Comparison of ENCODE assay signal across 24 cellular contexts in the genomic region with DNA sequence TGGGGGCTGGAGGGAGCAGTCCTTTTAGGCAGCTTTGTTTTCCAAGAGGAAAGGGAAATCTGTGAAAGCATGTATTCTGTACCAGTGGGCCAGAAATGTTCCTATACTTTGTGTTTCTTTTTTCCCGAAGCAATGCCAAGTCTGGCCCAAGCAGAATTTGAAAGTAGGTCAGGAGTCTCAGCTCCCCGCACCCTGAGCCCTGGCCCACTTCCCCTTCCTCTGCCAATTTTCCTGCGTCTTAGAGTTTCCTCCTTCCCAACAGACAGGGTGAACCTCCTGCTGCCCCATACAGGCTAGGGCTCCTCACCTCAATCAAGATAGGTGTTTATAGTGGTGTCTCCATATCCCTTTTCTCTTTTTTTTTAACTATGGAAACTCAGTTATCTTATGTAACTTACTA.
A peak's percentile ranks its signal among the peaks of the same experiment; 100 is the strongest.
DNase-seq lines count a peak whose midpoint lies in the region; ATAC-seq and TF ChIP-seq lines count a peak whose summit lies in the region.
"Had no signal": no experiment of that assay in that cellular context is flagged by ENCODE, and none has a peak within 500 bp of the region (broad histone marks: within the 10 kb centered on the region; RNA-seq: fewer than 3 reads in every experiment).

No MANE protein-coding gene starts in this region.

- CTCF ChIA-PET in Calu3 (lab: Charles Lee): no interaction called here

- peaks cover 17% of the 10 kb centered on the region for H3K4me1 Mint-ChIP-seq in Calu3 (ENCODE audit: low read depth, unreplicated experiment)
- H3K4me1 Mint-ChIP-seq in endothelial cell (ENCODE audit: unreplicated experiment): peaks cover 16% of the 10 kb centered on the region
- peaks cover 24 to 48% of the 10 kb centered on the region in 2 donors for H3K4me1 Mint-ChIP-seq in stimulated activated naive B cell treated with anti-CD40 and anti-IgM and Interleukin-4, amounts not matched to agents 10 μg/mL and 1 μg/mL and 100 μg/mL, for 72 hours
- H3K4me1 Mint-ChIP-seq: CD14-positive monocyte had no signal

- no peaks in the 10 kb centered on the region for H3K27me3 Mint-ChIP-seq in Calu3 (ENCODE audit: unreplicated experiment)
- H3K27me3 Mint-ChIP-seq in endothelial cell (ENCODE audit: unreplicated experiment): peaks cover 7% of the 10 kb centered on the region
- H3K27me3 Mint-ChIP-seq in stimulated activated naive B cell treated with anti-CD40 and anti-IgM and Interleukin-4, amounts not matched to agents 10 μg/mL and 1 μg/mL and 100 μg/mL, for 72 hours: no peaks in the 10 kb centered on the region

- H3K27ac Mint-ChIP-seq in Calu3 (ENCODE audit: unreplicated experiment) (peak overlapping the region; percentile 23), endothelial cell (ENCODE audit: unreplicated experiment) (peak overlapping the region; percentile 28)
- H3K27ac Mint-ChIP-seq in stimulated activated naive B cell treated with anti-CD40 and anti-IgM and Interleukin-4, amounts not matched to agents 10 μg/mL and 1 μg/mL and 100 μg/mL, for 72 hours: peak overlapping the region; percentile 7
- H3K27ac Mint-ChIP-seq: CD14-positive monocyte had no signal

- no peak overlapping the region for H3K9ac ChIP-seq in BLaER1

- peak overlapping the region; percentile 38 for H3K4me2 ChIP-seq in BLaER1
- H3K4me2 ChIP-seq: A549 had no signal

- peaks cover 40% of the 10 kb centered on the region for H3K36me3 ChIP-seq in BLaER1

- no peaks in the 10 kb centered on the region for H3K9me3 ChIP-seq in BLaER1
- H3K9me3 ChIP-seq: A549, MG63, SJCRH30 had no signal

- no TSS peak for BruUV-seq in Calu3 (replicated peaks; lab: Mats Ljungman, UMichigan)

- H3K4me3 ChIP-seq in BLaER1: no peak overlapping the region
- H3K4me3 ChIP-seq: A549, MG63, SJCRH30 had no signal

- H3K36me3 Mint-ChIP-seq in Calu3 (ENCODE audit: insufficient read depth, unreplicated experiment) (peaks cover 77% of the 10 kb centered on the region), endothelial cell (ENCODE audit: low read depth, unreplicated experiment) (peaks cover 11% of the 10 kb centered on the region)
- no peaks in the 10 kb centered on the region for H3K36me3 Mint-ChIP-seq in stimulated activated naive B cell treated with anti-CD40 and anti-IgM and Interleukin-4, amounts not matched to agents 10 μg/mL and 1 μg/mL and 100 μg/mL, for 72 hours

- no peaks in the 10 kb centered on the region for H3K27me3 ChIP-seq in BLaER1
- H3K27me3 ChIP-seq: MG63, SJCRH30 had no signal

- intact Hi-C loops in Calu3 (cut with micrococcal nuclease; ENCODE audit: unreplicated experiment): no loop called here

- DNase-seq in Calu3: no peak
- no peak for DNase-seq in endothelial cell (ENCODE audit: low spot score)
- no peak for DNase-seq in stimulated activated naive B cell treated with anti-CD40 and anti-IgM and Interleukin-4, amounts not matched to agents 10 μg/mL and 1 μg/mL and 100 μg/mL, for 72 hours
- DNase-seq in activated T-cell treated with anti-CD3 and anti-CD28 coated beads, Interleukin-2, amount 50 U/mL, for 1 hour: no peak
- DNase-seq in midbrain (lab: John Stamatoyannopoulos, UW): no peak
- DNase-seq: AML-193; DMS153; DND-41; H7; KG1; MG63; NCI-H1105 treated with DMSO at 0.1 percent for 48 hours; NCI-H146; NCI-H2029; NCI-H446; NCI-H524 treated with DMSO at 0.1 percent for 48 hours; NK-92 treated with Interleukin-12 subunit alpha and Interleukin-12 subunit beta, amount 100 ng/mL, for 24 hours; PC-3; SJCRH30 had no signal

- TF ChIP-seq CTCF in Calu3 (IDR thresholded peaks at IDR 0.05; ENCODE audit: unreplicated experiment): no peak
- no peak for TF ChIP-seq CTCF in endothelial cell (IDR thresholded peaks at IDR 0.05; ENCODE audit: unreplicated experiment)

- H3K9me3 Mint-ChIP-seq in Calu3 (ENCODE audit: low read depth, unreplicated experiment): no peaks in the 10 kb centered on the region
- no peaks in the 10 kb centered on the region for H3K9me3 Mint-ChIP-seq in endothelial cell (ENCODE audit: unreplicated experiment)
- H3K9me3 Mint-ChIP-seq in stimulated activated naive B cell treated with anti-CD40 and anti-IgM and Interleukin-4, amounts not matched to agents 10 μg/mL and 1 μg/mL and 100 μg/mL, for 72 hours: no peaks in the 10 kb centered on the region
- H3K9me3 Mint-ChIP-seq: CD14-positive monocyte had no signal

- peaks cover 8% of the 10 kb centered on the region for H3K4me1 ChIP-seq in BLaER1
- H3K4me1 ChIP-seq: SJCRH30 had no signal

- no peak for ATAC-seq in stimulated activated naive B cell treated with anti-CD40 and anti-IgM and Interleukin-4, amounts not matched to agents 10 μg/mL and 1 μg/mL and 100 μg/mL, for 72 hours (replicated peaks)
- no peak for ATAC-seq in GM19324 (IDR thresholded peaks at IDR 0.05; ENCODE audit: low FRiP score, unreplicated experiment)
- ATAC-seq: PC-3, SK-N-SH treated with all-trans-retinoic acid at 6 μM for 48 hours had no signal

- no peak overlapping the region for H3K4me3 Mint-ChIP-seq in Calu3 (ENCODE audit: low read depth, unreplicated experiment)
- peak overlapping the region; percentile 28 for H3K4me3 Mint-ChIP-seq in endothelial cell (ENCODE audit: unreplicated experiment)
- H3K4me3 Mint-ChIP-seq in stimulated activated naive B cell treated with anti-CD40 and anti-IgM and Interleukin-4, amounts not matched to agents 10 μg/mL and 1 μg/mL and 100 μg/mL, for 72 hours: no peak overlapping the region
- H3K4me3 Mint-ChIP-seq: CD14-positive monocyte had no signal

- no peaks in the 10 kb centered on the region for H4K20me1 ChIP-seq in BLaER1

- no peak overlapping the region for H3K27ac ChIP-seq in BLaER1
- H3K27ac ChIP-seq: A549, SJCRH30 had no signal
